ENCODE assay signal across 1 cellular context in the genomic region with DNA sequence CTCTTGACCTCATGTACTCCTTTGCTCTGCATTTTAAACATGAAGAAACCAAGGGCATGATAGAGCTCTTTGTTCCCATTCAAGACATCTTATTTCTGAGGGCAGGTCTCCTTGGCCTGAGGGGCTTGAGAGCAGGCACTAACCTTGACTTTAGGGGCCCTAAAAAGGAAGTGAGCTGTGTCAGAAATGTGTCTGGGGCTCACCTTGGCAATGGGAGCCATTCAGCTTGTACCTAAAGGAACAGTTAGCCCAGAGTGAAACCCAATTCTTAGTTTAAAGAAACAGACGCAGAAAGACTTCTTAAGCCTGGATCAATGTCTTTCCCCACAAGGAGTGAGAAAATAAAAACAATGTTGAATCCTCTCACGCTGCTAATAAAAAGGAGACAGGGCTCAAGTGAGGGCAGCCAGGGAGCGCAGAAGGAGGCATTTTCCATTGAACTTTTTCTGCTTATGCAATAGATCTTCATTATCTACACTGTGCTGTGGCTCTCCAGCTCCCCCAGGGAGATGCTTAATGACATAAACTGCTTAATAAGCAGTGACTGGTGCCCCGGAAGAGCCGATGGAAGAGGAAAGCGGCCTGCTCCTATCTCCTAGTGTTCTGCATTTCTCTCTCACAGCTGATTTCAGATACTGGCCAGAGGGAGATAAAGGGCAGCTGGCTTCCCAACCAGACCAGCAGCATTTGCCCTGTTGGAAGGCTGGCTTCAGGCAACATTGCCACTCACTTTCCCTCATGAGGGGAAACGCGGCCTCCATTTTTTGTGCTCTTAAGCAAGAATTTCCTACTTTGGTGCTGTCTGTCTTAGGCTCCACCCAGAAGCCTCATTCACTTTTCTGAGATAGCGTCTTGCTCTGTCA.
TF ChIP-seq lines count a peak whose summit lies in the region.

No MANE protein-coding gene starts in this region.

TF ChIP-seq in H1, 55 proteins besides CTCF, POLR2A, EP300 and RAD21 (continued from another document):
- no peak for TF ChIP-seq TAF7 (optimal IDR thresholded peaks at IDR 0.05; ENCODE audit: borderline replicate concordance, low read depth, low read length)
- no peak for TF ChIP-seq TCF12 (IDR thresholded peaks at IDR 0.05; ENCODE audit: low read depth, low read length)
- no peak for TF ChIP-seq BACH1 (IDR thresholded peaks at IDR 0.05; ENCODE audit: low read length)
- TF ChIP-seq, protein P1, sequence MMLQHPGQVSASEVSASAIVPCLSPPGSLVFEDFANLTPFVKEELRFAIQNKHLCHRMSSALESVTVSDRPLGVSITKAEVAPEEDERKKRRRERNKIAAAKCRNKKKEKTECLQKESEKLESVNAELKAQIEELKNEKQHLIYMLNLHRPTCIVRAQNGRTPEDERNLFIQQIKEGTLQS (IDR thresholded peaks at IDR 0.05; ENCODE audit: insufficient read depth, low read depth, low read length) = no peak
- TF ChIP-seq JUN (IDR thresholded peaks at IDR 0.05; ENCODE audit: low read depth, low read length) = no peak
- TF ChIP-seq SRF (IDR thresholded peaks at IDR 0.05; ENCODE audit: low read depth, low read length) = no peak
- no peak for TF ChIP-seq SP1 (IDR thresholded peaks at IDR 0.05; ENCODE audit: low read depth, low read length)
